In genomic region chr16:54453863-54454262, GRCh38 we compare ENCODE assay signal across 24 cellular contexts.
"Had no signal": no experiment of that assay in that cellular context is flagged by ENCODE, and none has a peak within 500 bp of the region (broad histone marks: within the 10 kb centered on the region; RNA-seq: fewer than 3 reads in every experiment).

No MANE protein-coding gene starts in this region.

- H3K36me3 Mint-ChIP-seq: activated naive CD4-positive, alpha-beta T cell treated with anti-CD3 and anti-CD28 coated beads, Interleukin-2, amount 50 U/mL, for 72 hours; brain; WTC11 had no signal

- H3K36me3 ChIP-seq: ascending aorta, Peyer's patch had no signal

- H3K27ac Mint-ChIP-seq: activated CD8-positive, alpha-beta T cell treated with anti-CD3 and anti-CD28 coated beads, Interleukin-2, amount 10 ng/mL, durations not matched to agents 7 days and 5 days; activated naive CD8-positive, alpha-beta T cell treated with anti-CD3 and anti-CD28 coated beads, Interleukin-2, amount 50 U/mL, for 24 hours; T-helper 1 cell treated with Interleukin-12 subunit alpha and Interleukin-12 subunit beta and Interleukin-4 antibody, amounts not matched to agents 30 μg/mL and 1 μg/mL, for 36 hours; WTC11 had no signal

- H3K4me3 Mint-ChIP-seq: activated CD8-positive, alpha-beta T cell treated with anti-CD3 and anti-CD28 coated beads, Interleukin-2, amount 10 ng/mL, durations not matched to agents 7 days and 5 days; activated naive CD8-positive, alpha-beta T cell treated with anti-CD3 and anti-CD28 coated beads, Interleukin-2, amount 50 U/mL, for 24 hours; T-helper 1 cell treated with Interleukin-12 subunit alpha and Interleukin-12 subunit beta and Interleukin-4 antibody, amounts not matched to agents 30 μg/mL and 1 μg/mL, for 36 hours; WTC11 had no signal

- H3K27me3 ChIP-seq: ascending aorta, Peyer's patch had no signal

- H3K9me3 ChIP-seq: ascending aorta, Peyer's patch had no signal

- DNase-seq: activated CD4-positive, alpha-beta T cell treated with anti-CD3 and anti-CD28 coated beads for 48 hours; activated CD4-positive, alpha-beta T cell treated with anti-CD3 and anti-CD28 coated beads, Interleukin-2, amount 50 U/mL, for 4 hours; activated CD4-positive, CD25-positive, alpha-beta regulatory T cell treated with anti-CD3 and anti-CD28 coated beads, Interleukin-2, amount 50 U/mL, for 72 hours; activated CD8-positive, alpha-beta memory T cell treated with anti-CD3 and anti-CD28 coated beads, Interleukin-2, amount 50 U/mL, for 48 hours; activated naive CD4-positive, alpha-beta T cell treated with Interleukin-2 at 50 U/mL for 16 hours; activated naive CD8-positive, alpha-beta T cell treated with anti-CD3 and anti-CD28 coated beads, Interleukin-2, amount 50 U/mL, for 24 hours; activated T-cell treated with anti-CD3 and anti-CD28 coated beads, Interleukin-2, amount 50 U/mL, for 1 hour; amniotic stem cell; Kasumi-1; NCI-H1048; NCI-H146; NCI-H187 treated with DMSO at 0.1 percent for 48 hours; NCI-H2081 treated with DMSO at 0.1 percent for 48 hours; NCI-H446; NCI-H524; Peyer's patch; SHP77 treated with DMSO at 0.1 percent for 48 hours had no signal

- H3K27ac ChIP-seq: ascending aorta, Peyer's patch, RWPE1 had no signal

- H3K4me3 ChIP-seq: ascending aorta, Peyer's patch had no signal

- H3K9me3 Mint-ChIP-seq: activated naive CD4-positive, alpha-beta T cell treated with anti-CD3 and anti-CD28 coated beads, Interleukin-2, amount 50 U/mL, for 72 hours; activated naive CD8-positive, alpha-beta T cell treated with anti-CD3 and anti-CD28 coated beads, Interleukin-2, amount 50 U/mL, for 24 hours; brain had no signal

- H3K4me1 ChIP-seq: ascending aorta, Peyer's patch had no signal
